In genomic region chr15:60969658-60970057, GRCh38 we compare ENCODE assay signal across 18 cellular contexts.
DNase-seq lines count a peak whose midpoint lies in the region; ATAC-seq and TF ChIP-seq lines count a peak whose summit lies in the region.
"Had no signal": no experiment of that assay in that cellular context is flagged by ENCODE, and none has a peak within 500 bp of the region (broad histone marks: within the 10 kb centered on the region; RNA-seq: fewer than 3 reads in every experiment).

No MANE protein-coding gene starts in this region.

- intact Hi-C loops in activated CD4-positive, alpha-beta T cell treated with anti-CD3 and anti-CD28 coated beads, Interleukin-2, amount 10 ng/mL, durations not matched to agents 24 days and 14 days (cut with micrococcal nuclease): no loop called here
- intact Hi-C loops in esophagus muscularis mucosa (cut with DNase I): no loop called here
- intact Hi-C loops in left colon (cut with DNase I, micrococcal nuclease): no loop called here

- no peak for ATAC-seq in left colon
- ATAC-seq: GM23338 had no signal

- no peak for TF ChIP-seq EP300 in esophagus muscularis mucosa (IDR thresholded peaks at IDR 0.05)

- H3K4me1 Mint-ChIP-seq in activated CD4-positive, alpha-beta T cell treated with anti-CD3 and anti-CD28 coated beads, Interleukin-2, amount 10 ng/mL, durations not matched to agents 24 days and 14 days: no peaks in the 10 kb centered on the region
- H3K4me1 Mint-ChIP-seq in HFFc6 (ENCODE audit: low read depth): peaks cover 89% of the 10 kb centered on the region
- H3K4me1 Mint-ChIP-seq: B cell had no signal

- peaks cover 4% of the 10 kb centered on the region for H3K27me3 Mint-ChIP-seq in activated CD4-positive, alpha-beta T cell treated with anti-CD3 and anti-CD28 coated beads, Interleukin-2, amount 10 ng/mL, durations not matched to agents 24 days and 14 days
- peaks cover 1% of the 10 kb centered on the region; the same call in 1 of the 2 replicates for H3K27me3 Mint-ChIP-seq in HFFc6 (ENCODE audit: insufficient read depth)
- H3K27me3 Mint-ChIP-seq: B cell had no signal

- H3K4me3 ChIP-seq in esophagus muscularis mucosa: no peak overlapping the region
- H3K4me3 ChIP-seq: GM23338 had no signal

- WGBS in esophagus muscularis mucosa: 86% methylated on average over 5 of the region's 5 CpGs

- no peak for TF ChIP-seq CTCF in HFFc6 (IDR thresholded peaks at IDR 0.05)
- TF ChIP-seq CTCF in esophagus muscularis mucosa (IDR thresholded peaks at IDR 0.05): no peak

- H3K36me3 ChIP-seq in esophagus muscularis mucosa: no peaks in the 10 kb centered on the region

- H3K9me3 Mint-ChIP-seq in activated CD4-positive, alpha-beta T cell treated with anti-CD3 and anti-CD28 coated beads, Interleukin-2, amount 10 ng/mL, durations not matched to agents 24 days and 14 days: peaks cover 4% of the 10 kb centered on the region
- no peaks in the 10 kb centered on the region for H3K9me3 Mint-ChIP-seq in HFFc6
- H3K9me3 Mint-ChIP-seq: CD4-positive, alpha-beta T cell; GM23338; H9 had no signal

- no peaks in the 10 kb centered on the region for H3K27me3 ChIP-seq in esophagus muscularis mucosa

- no peaks in the 10 kb centered on the region for H3K36me3 Mint-ChIP-seq in activated CD4-positive, alpha-beta T cell treated with anti-CD3 and anti-CD28 coated beads, Interleukin-2, amount 10 ng/mL, durations not matched to agents 24 days and 14 days (ENCODE audit: low read depth)
- peaks cover 9% of the 10 kb centered on the region; the same call in 1 of the 2 replicates for H3K36me3 Mint-ChIP-seq in HFFc6 (ENCODE audit: low read depth)

- peaks cover 0 to 54% (median 49%) of the 10 kb centered on the region in 4 donors for H3K4me1 ChIP-seq in esophagus muscularis mucosa

- no peak overlapping the region for H3K4me3 Mint-ChIP-seq in activated CD4-positive, alpha-beta T cell treated with anti-CD3 and anti-CD28 coated beads, Interleukin-2, amount 10 ng/mL, durations not matched to agents 24 days and 14 days
- no peak overlapping the region for H3K4me3 Mint-ChIP-seq in HFFc6
- H3K4me3 Mint-ChIP-seq: B cell; CD4-positive, alpha-beta T cell; GM23338; H9 had no signal

- H3K27ac Mint-ChIP-seq in activated CD4-positive, alpha-beta T cell treated with anti-CD3 and anti-CD28 coated beads, Interleukin-2, amount 10 ng/mL, durations not matched to agents 24 days and 14 days: no peak overlapping the region
- peak overlapping the region; percentile 97 for H3K27ac Mint-ChIP-seq in HFFc6
- H3K27ac Mint-ChIP-seq: B cell; CD4-positive, alpha-beta T cell; GM23338; H9 had no signal

- TF ChIP-seq POLR2A in esophagus muscularis mucosa (IDR thresholded peaks at IDR 0.05; ENCODE audit: low read depth): no peak

- peak; percentile 44 for DNase-seq in activated CD4-positive, alpha-beta T cell treated with anti-CD3 and anti-CD28 coated beads, Interleukin-2, amount 10 ng/mL, durations not matched to agents 24 days and 14 days
- DNase-seq in activated CD4-positive, alpha-beta T cell treated with anti-CD3 and anti-CD28 coated beads for 4 hours: no peak
- DNase-seq in HFFc6 (no peak), MV-4-11 (lab: John Stamatoyannopoulos, UW) (peak; percentile 61), esophagus muscularis mucosa (ENCODE audit: extremely low spot score) (peak; percentile 80), H4 (ENCODE audit: low spot score) (no peak), left colon (no peak)
- DNase-seq: 8988T; ACHN; C1 segment of cervical spinal cord; Calu3; CD4-positive, alpha-beta T cell; DMS 273 treated with DMSO at 0.1 percent for 48 hours; DMS79 treated with DMSO at 0.1 percent for 48 hours; EL; H9 had no signal

- no peaks in the 10 kb centered on the region for H3K9me3 ChIP-seq in esophagus muscularis mucosa

- H3K27ac ChIP-seq in esophagus muscularis mucosa (replicated peaks in 1 of 4): no peak overlapping the region

Comparison
In these comparisons a context has a peak if more than half of its experiments do, and no peak if none do; other contexts are left out.
1. DNase-seq: peak in activated CD4-positive, alpha-beta T cell treated with anti-CD3 and anti-CD28 coated beads, Interleukin-2, amount 10 ng/mL, durations not matched to agents 24 days and 14 days (single experiment), MV-4-11 (single experiment) and esophagus muscularis mucosa (single experiment); none in activated CD4-positive, alpha-beta T cell treated with anti-CD3 and anti-CD28 coated beads for 4 hours (0 of 2), HFFc6 (single experiment), H4 (single experiment) and left colon (0 of 2).